In the genomic region with DNA sequence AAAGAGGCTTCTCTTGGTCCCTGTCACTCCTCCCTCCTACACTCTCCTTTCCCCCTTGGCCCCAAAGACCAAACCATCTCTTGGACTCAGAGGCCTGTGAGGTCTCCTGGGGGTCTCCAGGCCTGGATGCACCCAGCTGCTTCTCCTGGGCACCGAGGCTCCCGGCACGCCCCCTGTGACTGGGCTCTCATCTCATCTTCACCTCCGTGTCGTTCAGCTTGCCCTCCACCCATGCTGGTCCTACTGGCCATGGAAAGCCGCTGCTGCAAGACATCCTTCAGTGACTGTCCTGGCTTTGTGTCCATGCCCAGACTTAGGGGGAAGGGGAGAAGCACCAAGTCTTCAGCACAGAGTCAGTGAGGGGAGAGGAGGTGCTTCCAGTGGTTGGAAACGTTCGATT, we compare ENCODE assay signal across 16 cellular contexts.
DNase-seq lines count a peak whose midpoint lies in the region; ATAC-seq and TF ChIP-seq lines count a peak whose summit lies in the region.
"Had no signal": no experiment of that assay in that cellular context is flagged by ENCODE, and none has a peak within 500 bp of the region (broad histone marks: within the 10 kb centered on the region; RNA-seq: fewer than 3 reads in every experiment).

No MANE protein-coding gene starts in this region.

- H3K36me3 ChIP-seq in esophagus muscularis mucosa (no peaks in the 10 kb centered on the region), osteoblast (ENCODE audit: insufficient read depth, low read length) (no peaks in the 10 kb centered on the region), MG63 (no peaks in the 10 kb centered on the region), upper lobe of left lung (no peaks in the 10 kb centered on the region)

- no peaks in the 10 kb centered on the region for H3K36me3 Mint-ChIP-seq in natural killer cell treated with Interleukin-12 subunit alpha and Interleukin-12 subunit beta and Interleukin-15 and Interleukin-18, amount 100 ng/mL, for 72 hours
- no peaks in the 10 kb centered on the region for H3K36me3 Mint-ChIP-seq in natural killer cell
- H3K36me3 Mint-ChIP-seq: CD8-positive, alpha-beta memory T cell had no signal

- H3K27me3 ChIP-seq in esophagus muscularis mucosa (peaks cover 0 to 85% (median 20%) of the 10 kb centered on the region in 4 donors), osteoblast (ENCODE audit: insufficient read depth, low read length) (peaks cover 18% of the 10 kb centered on the region), MG63 (no peaks in the 10 kb centered on the region), upper lobe of left lung (peaks cover 0 to 19% (median 9%) of the 10 kb centered on the region in 4 donors)

- H3K4me3 ChIP-seq in esophagus muscularis mucosa (no peak overlapping the region), osteoblast (ENCODE audit: insufficient read depth, low read length) (no peak overlapping the region), MG63 (no peak overlapping the region), upper lobe of left lung (no peak overlapping the region)

- ATAC-seq in natural killer cell treated with Interleukin-12 subunit alpha and Interleukin-12 subunit beta and Interleukin-15 and Interleukin-18, amount 100 ng/mL, for 72 hours, result no peak
- ATAC-seq in natural killer cell, result no peak
- no peak for ATAC-seq in Right ventricle myocardium superior (ENCODE audit: poor library complexity)
- ATAC-seq in upper lobe of left lung (ENCODE audit: low FRiP score in 2 of 2), result no peak
- ATAC-seq: HCT116, HepG2 had no signal

- H4K20me1 ChIP-seq in osteoblast (ENCODE audit: insufficient read depth, low read length), result no peaks in the 10 kb centered on the region

- peaks cover 6 to 18% (median 16%) of the 10 kb centered on the region in 4 donors for H3K4me1 ChIP-seq in esophagus muscularis mucosa
- no peaks in the 10 kb centered on the region for H3K4me1 ChIP-seq in osteoblast (ENCODE audit: insufficient read depth, low read length)
- peaks cover 13 to 18% (median 15%) of the 10 kb centered on the region in 4 donors for H3K4me1 ChIP-seq in upper lobe of left lung
- H3K4me1 ChIP-seq: Caco-2 had no signal

- H3K27me3 Mint-ChIP-seq in natural killer cell treated with Interleukin-12 subunit alpha and Interleukin-12 subunit beta and Interleukin-15 and Interleukin-18, amount 100 ng/mL, for 72 hours, result peaks cover 38 to 39% of the 10 kb centered on the region in 2 donors
- H3K27me3 Mint-ChIP-seq in natural killer cell (ENCODE audit: low read depth in 2 of 2), result peaks cover 21 to 34% of the 10 kb centered on the region in 2 donors

- intact Hi-C loops in natural killer cell (cut with micrococcal nuclease), result no loop called here
- intact Hi-C loops in esophagus muscularis mucosa (cut with DNase I), result no loop called here
- intact Hi-C loops in Right ventricle myocardium superior (cut with DNase I), result no loop called here

- TF ChIP-seq POLR2A in esophagus muscularis mucosa (IDR thresholded peaks at IDR 0.05; ENCODE audit: low read depth) (no peak), upper lobe of left lung (IDR thresholded peaks at IDR 0.05) (no peak)

- DNase-seq in natural killer cell treated with Interleukin-12 subunit alpha and Interleukin-12 subunit beta and Interleukin-15 and Interleukin-18, amount 100 ng/mL, for 72 hours (ENCODE audit: low spot score), result peak; percentile 32
- DNase-seq in natural killer cell, result no peak
- peak; percentile 62 for DNase-seq in esophagus muscularis mucosa (ENCODE audit: extremely low spot score)
- DNase-seq in osteoblast (ENCODE audit: insufficient read length, low spot score, missing footprints), result peak; percentile 22
- no peak for DNase-seq in activated CD4-positive, alpha-beta T cell treated with anti-CD3 and anti-CD28 coated beads, Interleukin-2, amount 50 U/mL, for 4 hours
- DNase-seq in MG63, result no peak
- DNase-seq in Right ventricle myocardium superior, result no peak
- no peak for DNase-seq in upper lobe of left lung
- DNase-seq: ACHN; Caco-2; CD8-positive, alpha-beta memory T cell; DND-41; GDM1 had no signal

- no peak overlapping the region for H3K4me3 Mint-ChIP-seq in natural killer cell treated with Interleukin-12 subunit alpha and Interleukin-12 subunit beta and Interleukin-15 and Interleukin-18, amount 100 ng/mL, for 72 hours
- no peak overlapping the region for H3K4me3 Mint-ChIP-seq in natural killer cell
- H3K4me3 Mint-ChIP-seq: CD8-positive, alpha-beta memory T cell had no signal

- H3K9me3 ChIP-seq in esophagus muscularis mucosa (no peaks in the 10 kb centered on the region), osteoblast (ENCODE audit: low read depth, low read length) (no peaks in the 10 kb centered on the region), MG63 (no peaks in the 10 kb centered on the region), upper lobe of left lung (no peaks in the 10 kb centered on the region)
- H3K9me3 ChIP-seq: Caco-2 had no signal

- H2AFZ ChIP-seq in osteoblast (ENCODE audit: low read length), result no peak overlapping the region

- TF ChIP-seq CTCF in natural killer cell (IDR thresholded peaks at IDR 0.05) (no peak), esophagus muscularis mucosa (IDR thresholded peaks at IDR 0.05) (no peak), osteoblast (IDR thresholded peaks at IDR 0.05; ENCODE audit: extremely low read depth, low read depth, low read length) (no peak), upper lobe of left lung (IDR thresholded peaks at IDR 0.05) (no peak)

- no peak overlapping the region for H3K27ac Mint-ChIP-seq in natural killer cell treated with Interleukin-12 subunit alpha and Interleukin-12 subunit beta and Interleukin-15 and Interleukin-18, amount 100 ng/mL, for 72 hours
- H3K27ac Mint-ChIP-seq in natural killer cell, result no peak overlapping the region

- no peak overlapping the region for H3K4me2 ChIP-seq in osteoblast (ENCODE audit: insufficient read depth, low read length)

- TF ChIP-seq EP300 in esophagus muscularis mucosa (IDR thresholded peaks at IDR 0.05) (no peak), upper lobe of left lung (IDR thresholded peaks at IDR 0.05) (no peak)

- H3K79me2 ChIP-seq in osteoblast (ENCODE audit: insufficient read depth, low read length), result no peaks in the 10 kb centered on the region

- 80% methylated on average over 8 of the region's 8 CpGs for WGBS in esophagus muscularis mucosa
- 86 to 90% methylated on average over 8 of the region's 8 CpGs for WGBS in upper lobe of left lung, 2 donors

- H3K9me3 Mint-ChIP-seq in natural killer cell treated with Interleukin-12 subunit alpha and Interleukin-12 subunit beta and Interleukin-15 and Interleukin-18, amount 100 ng/mL, for 72 hours, result no peaks in the 10 kb centered on the region
- H3K9me3 Mint-ChIP-seq in natural killer cell, result no peaks in the 10 kb centered on the region

- peaks cover 0 to 6% of the 10 kb centered on the region in 2 donors for H3K4me1 Mint-ChIP-seq in natural killer cell treated with Interleukin-12 subunit alpha and Interleukin-12 subunit beta and Interleukin-15 and Interleukin-18, amount 100 ng/mL, for 72 hours (ENCODE audit: low read depth in 2 of 2)
- H3K4me1 Mint-ChIP-seq in natural killer cell, result peaks cover 8 to 19% of the 10 kb centered on the region in 2 donors

- H3K27ac ChIP-seq in esophagus muscularis mucosa (replicated peaks in 1 of 4) (no peak overlapping the region), osteoblast (ENCODE audit: low read depth, low read length) (no peak overlapping the region), upper lobe of left lung (no peak overlapping the region)
- H3K27ac ChIP-seq: C4-2B had no signal

Comparison
In these comparisons a context has a peak if more than half of its experiments do, and no peak if none do; other contexts are left out.
1. DNase-seq: peak in natural killer cell treated with Interleukin-12 subunit alpha and Interleukin-12 subunit beta and Interleukin-15 and Interleukin-18, amount 100 ng/mL, for 72 hours (single experiment), esophagus muscularis mucosa (single experiment) and osteoblast (single experiment); none in natural killer cell (single experiment), activated CD4-positive, alpha-beta T cell treated with anti-CD3 and anti-CD28 coated beads, Interleukin-2, amount 50 U/mL, for 4 hours (0 of 2), MG63 (single experiment), Right ventricle myocardium superior (single experiment) and upper lobe of left lung (0 of 2).